8 cellular contexts compared by ENCODE assay signal in the genomic region with DNA sequence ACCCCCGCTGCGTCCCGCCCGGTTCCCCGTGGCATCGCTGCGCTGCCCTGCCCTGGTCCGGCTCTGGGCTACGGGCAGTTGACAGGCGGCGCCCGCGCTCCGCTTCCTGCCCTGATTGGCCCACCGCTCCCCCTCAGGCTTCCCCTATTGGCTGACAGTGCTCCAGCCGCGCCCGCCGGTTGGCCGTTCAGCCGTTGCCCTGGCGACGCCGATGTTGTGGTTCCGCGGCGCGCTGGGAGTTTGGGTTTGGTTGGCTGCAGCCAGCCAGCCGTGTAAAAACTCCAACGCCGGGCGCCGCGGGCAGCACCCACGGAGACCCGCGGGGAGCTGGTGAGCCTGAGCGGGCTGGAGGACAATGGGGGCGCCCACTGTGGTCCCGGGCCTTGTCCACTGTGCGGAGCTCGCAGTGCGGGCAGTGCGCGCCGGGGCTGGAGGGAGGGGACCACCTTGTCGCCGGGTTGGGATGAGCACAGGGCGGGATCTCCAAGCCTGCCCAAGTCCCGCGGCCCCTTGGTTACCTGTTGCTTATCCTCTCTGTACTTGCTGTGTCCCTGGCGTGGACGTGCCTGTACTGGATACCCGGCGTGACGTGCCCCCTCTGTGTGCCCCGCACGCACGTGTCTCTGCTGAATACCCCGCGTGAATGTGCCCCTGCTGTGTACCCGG. TPM values are rescaled to one million over a fixed set of nuclear protein-coding genes. Genes with fewer than 3 reads are reported as not detected.
DNase-seq lines count a peak whose midpoint lies in the region; ATAC-seq and TF ChIP-seq lines count a peak whose summit lies in the region.

Gene C7orf57 (plus strand): TSS at position 243 of the 666 bp plus-strand sequence. CDS start 766 bp downstream, outside the sequence.

- H3K23ac ChIP-seq in IMR-90 (ENCODE audit: low read depth, low read length), result no peak within 1 kb of the TSS

- 4% methylated on average over 35 of the region's 62 CpGs; no CpG with 5 or more reads in 1 of the 2 experiments for WGBS in IMR-90 (ENCODE audit: extremely low coverage in 2 of 2, insufficient read length in 1 of 2), 2 experiments

- H2BK120ac ChIP-seq in IMR-90 (ENCODE audit: low read depth, low read length), result no peak within 1 kb of the TSS

- no peaks in the 10 kb centered on the region for H3K79me2 ChIP-seq in osteoblast (ENCODE audit: insufficient read depth, low read length)

- no peaks in the 10 kb centered on the region for H3K9me3 ChIP-seq in IMR-90 (ENCODE audit: control insufficient read depth, insufficient read depth, low read length)
- no peaks in the 10 kb centered on the region for H3K9me3 ChIP-seq in osteoblast (ENCODE audit: low read depth, low read length)

- no peaks in the 10 kb centered on the region for H3K9me3 Mint-ChIP-seq in activated naive CD8-positive, alpha-beta T cell (ENCODE audit: low read depth)

- H3K4me1 Mint-ChIP-seq in activated naive CD8-positive, alpha-beta T cell (ENCODE audit: low read depth), result peaks cover 13% of the 10 kb centered on the region

- H4K91ac ChIP-seq in IMR-90 (ENCODE audit: insufficient read depth, low read depth, low read length), result no peak within 1 kb of the TSS

- H4K8ac ChIP-seq in IMR-90 (ENCODE audit: low read depth in 2 of 2, low read length in 2 of 2), result no peak within 1 kb of the TSS

- H3K56ac ChIP-seq in IMR-90 (ENCODE audit: extremely low read depth, insufficient read depth, low read length), result no peak within 1 kb of the TSS

- no peak within 1 kb of the TSS for H2BK20ac ChIP-seq in IMR-90 (ENCODE audit: low read depth, low read length)

- H2AFZ ChIP-seq in IMR-90 (replicated peaks; ENCODE audit: low read length, poor library complexity) (peak within 1 kb of the TSS; percentile 93), osteoblast (ENCODE audit: low read length) (peak within 1 kb of the TSS; percentile 83)

- H4K20me1 ChIP-seq in IMR-90 (ENCODE audit: insufficient read depth, low read length), result no peaks in the 10 kb centered on the region
- no peaks in the 10 kb centered on the region for H4K20me1 ChIP-seq in osteoblast (ENCODE audit: insufficient read depth, low read length)

- H3K27me3 ChIP-seq in IMR-90 (ENCODE audit: control insufficient read depth, insufficient read depth, low read length) (peaks cover 18% of the 10 kb centered on the region), osteoblast (ENCODE audit: insufficient read depth, low read length) (peaks cover 26% of the 10 kb centered on the region)

- H3K4me2 ChIP-seq in IMR-90 (ENCODE audit: low read depth, low read length) (peak within 1 kb of the TSS; percentile 54), osteoblast (ENCODE audit: insufficient read depth, low read length) (peak within 1 kb of the TSS; percentile 95)

- TF ChIP-seq CTCF in IMR-90 (conservative IDR thresholded peaks at IDR 0.05; ENCODE audit: low read depth, low read length) (peak; percentile 27; the same call in 1 of the 2 replicates), osteoblast (IDR thresholded peaks at IDR 0.05; ENCODE audit: extremely low read depth, low read depth, low read length) (no peak)

- POLR2A ChIA-PET in IMR-90 (lab: Charles Lee; ENCODE audit: unreplicated experiment), result no interaction called here

- no peaks in the 10 kb centered on the region for H3K36me3 Mint-ChIP-seq in activated naive CD8-positive, alpha-beta T cell

- no peak within 1 kb of the TSS for H4K5ac ChIP-seq in IMR-90 (ENCODE audit: low read depth, low read length)

- no peak within 1 kb of the TSS for H2AK5ac ChIP-seq in IMR-90 (ENCODE audit: low read depth, low read length)

- H3K27ac ChIP-seq in IMR-90 (ENCODE audit: insufficient read depth, low read length) (no peak within 1 kb of the TSS), osteoblast (ENCODE audit: low read depth, low read length) (peak within 1 kb of the TSS; percentile 14)

- TF ChIP-seq POLR2A in IMR-90 (IDR thresholded peaks at IDR 0.05; ENCODE audit: low read depth, low read length), result no peak

- H2BK15ac ChIP-seq in IMR-90 (ENCODE audit: low read depth, low read length), result no peak within 1 kb of the TSS

- intact Hi-C loops in IMR-90 (cut with micrococcal nuclease), result loop anchor here (2.0 to 5.0 kb wide), 2 partner anchors 53 to 77 kb away; partner anchors contain the start of gene UPP1
- intact Hi-C loops in Right ventricle myocardium superior (cut with DNase I), result loop anchor here (2.0 kb wide), 1 partner anchor 73 kb away; no protein-coding TSS in a partner anchor

- peaks cover 8% of the 10 kb centered on the region for H3K27me3 Mint-ChIP-seq in activated naive CD8-positive, alpha-beta T cell

- H3K9ac ChIP-seq in IMR-90 (ENCODE audit: low read depth, low read length), result no peak within 1 kb of the TSS

- no peak within 1 kb of the TSS for H3K4ac ChIP-seq in IMR-90 (ENCODE audit: low read depth, low read length)

- no peaks in the 10 kb centered on the region for H3K9me1 ChIP-seq in IMR-90 (ENCODE audit: insufficient read depth, low read length)

- H2BK5ac ChIP-seq in IMR-90 (ENCODE audit: low read depth, low read length, poor library complexity, severe bottlenecking), result no peak within 1 kb of the TSS

- no peak within 1 kb of the TSS for H3K27ac Mint-ChIP-seq in activated naive CD8-positive, alpha-beta T cell

- no peaks in the 10 kb centered on the region for H3K4me1 ChIP-seq in IMR-90 (ENCODE audit: control insufficient read depth, insufficient read depth, low read length)
- peaks cover 8% of the 10 kb centered on the region for H3K4me1 ChIP-seq in osteoblast (ENCODE audit: insufficient read depth, low read length)

- H3K79me1 ChIP-seq in IMR-90 (ENCODE audit: low read depth in 1 of 2, low read length in 2 of 2), result no peaks in the 10 kb centered on the region

- no TSS peak for BruUV-seq in IMR-90 (replicated peaks; lab: Mats Ljungman, UMichigan)

- peak; percentile 83 for DNase-seq in DMS53 treated with DMSO at 0.1 percent for 48 hours (lab: John Stamatoyannopoulos, UW; ENCODE audit: unreplicated experiment)
- peak; percentile 77 for DNase-seq in IMR-90
- DNase-seq in SK-N-DZ (ENCODE audit: low spot score), result peak; percentile 72
- DNase-seq in Right ventricle myocardium superior, result peak; percentile 96
- peak; percentile 98 for DNase-seq in osteoblast (ENCODE audit: insufficient read length, low spot score, missing footprints)
- DNase-seq in superior temporal gyrus (ENCODE audit: extremely low spot score), result peak; percentile 85

- H3K18ac ChIP-seq in IMR-90 (ENCODE audit: low read depth, low read length), result no peak within 1 kb of the TSS

- peak; percentile 99 for ATAC-seq in GM21717 (IDR thresholded peaks at IDR 0.05; ENCODE audit: unreplicated experiment)
- peak; percentile 100 for ATAC-seq in IMR-90 (ENCODE audit: low read depth)
- ATAC-seq in Right ventricle myocardium superior (ENCODE audit: poor library complexity), result peak; percentile 100

- in situ Hi-C loops in IMR-90 (cut with MboI; ENCODE audit: low sequenced_read_pairs), result no loop called here

- dilution Hi-C loops in IMR-90 (cut with HindIII; ENCODE audit: low sequenced_read_pairs, unreplicated experiment), result no loop called here

- H3K36me3 ChIP-seq in IMR-90 (ENCODE audit: control insufficient read depth, insufficient read depth, low read length) (no peaks in the 10 kb centered on the region), osteoblast (ENCODE audit: insufficient read depth, low read length) (no peaks in the 10 kb centered on the region)

- peak within 1 kb of the TSS; percentile 86 for H3K4me3 Mint-ChIP-seq in activated naive CD8-positive, alpha-beta T cell

- H3K14ac ChIP-seq in IMR-90 (replicated peaks; ENCODE audit: low read depth, low read length), result no peak within 1 kb of the TSS

- H3K4me3 ChIP-seq in IMR-90 (ENCODE audit: insufficient read depth, low read depth, low read length) (peak within 1 kb of the TSS; percentile 33), osteoblast (ENCODE audit: insufficient read depth, low read length) (peak within 1 kb of the TSS; percentile 75)

- no peak for TF ChIP-seq RAD21 in IMR-90 (IDR thresholded peaks at IDR 0.05; ENCODE audit: low read length)

- CTCF ChIA-PET in IMR-90 (lab: Yijun Ruan, JAX), result no interaction called here

- no peak within 1 kb of the TSS for H2AK9ac ChIP-seq in IMR-90 (replicated peaks; ENCODE audit: low read depth, low read length, poor library complexity)

TF ChIP-seq in IMR-90, 13 proteins besides CTCF, POLR2A, EP300 and RAD21:
- TF ChIP-seq CEBPB (IDR thresholded peaks at IDR 0.05; ENCODE audit: low read depth, low read length), result no peak
- TF ChIP-seq FOS (IDR thresholded peaks at IDR 0.05; ENCODE audit: low read depth, low read length), result peak; percentile 61; the same call in 1 of the 2 replicates
- TF ChIP-seq SMC3 (IDR thresholded peaks at IDR 0.05; ENCODE audit: low read depth, low read length), result no peak; the same call in 1 of the 2 replicates
- 0 out of 2 replicates have a peak, but pooled peaks have one; percentile 4 for TF ChIP-seq USF2 (IDR thresholded peaks at IDR 0.05; ENCODE audit: low read depth, low read length)
- no peak for TF ChIP-seq RFX5 (IDR thresholded peaks at IDR 0.05; ENCODE audit: low read depth, low read length)
- TF ChIP-seq RCOR1 (IDR thresholded peaks at IDR 0.05; ENCODE audit: insufficient replicate concordance, low read length), result no peak
- no peak for TF ChIP-seq MAZ (IDR thresholded peaks at IDR 0.05; ENCODE audit: borderline replicate concordance, low read depth, low read length)
- TF ChIP-seq MAFK (IDR thresholded peaks at IDR 0.05; ENCODE audit: low read depth, low read length), result no peak

RNA-seq across cellular contexts. Expression of gene C7orf57, which starts in this region (rescaled TPM):
- total RNA-seq in IMR-90 (2012; rRNA removed) (not detected in 2 replicates), Right ventricle myocardium superior (not detected), osteoblast (under 0.01 TPM in 2 replicates)
- polyA plus RNA-seq in IMR-90 (2012; rRNA removed), result not detected in 2 replicates
- polyA plus RNA-seq in IMR-90 (2012; cell fraction: cytosol; rRNA removed), result not detected in 2 replicates
- not detected in 2 replicates for polyA plus RNA-seq in IMR-90 (2012; cell fraction: nucleus; rRNA removed; ENCODE audit: low replicate concordance)
- polyA plus RNA-seq in SK-N-DZ (2014; cell fraction: cytosol; rRNA removed), result not detected in 2 replicates
- 0.11 and 0.62 TPM in 2 replicates for polyA plus RNA-seq in SK-N-DZ (2014; cell fraction: nucleus; rRNA removed)

Comparison
In these comparisons a context has a peak if more than half of its experiments do, and no peak if none do; other contexts are left out.
1. Peak in DNase-seq, ATAC-seq, H3K4me3 ChIP-seq and H3K4me2 ChIP-seq in IMR-90; RNA of the gene not detected or under 1 TPM.
2. Peak in DNase-seq and ATAC-seq in Right ventricle myocardium superior; RNA of the gene not detected or under 1 TPM.
3. Peak in DNase-seq, H3K4me3 ChIP-seq, H3K27ac ChIP-seq and H3K4me2 ChIP-seq in osteoblast; RNA of the gene not detected or under 1 TPM.